ENCODE assay signal across 8 cellular contexts in the genomic region with DNA sequence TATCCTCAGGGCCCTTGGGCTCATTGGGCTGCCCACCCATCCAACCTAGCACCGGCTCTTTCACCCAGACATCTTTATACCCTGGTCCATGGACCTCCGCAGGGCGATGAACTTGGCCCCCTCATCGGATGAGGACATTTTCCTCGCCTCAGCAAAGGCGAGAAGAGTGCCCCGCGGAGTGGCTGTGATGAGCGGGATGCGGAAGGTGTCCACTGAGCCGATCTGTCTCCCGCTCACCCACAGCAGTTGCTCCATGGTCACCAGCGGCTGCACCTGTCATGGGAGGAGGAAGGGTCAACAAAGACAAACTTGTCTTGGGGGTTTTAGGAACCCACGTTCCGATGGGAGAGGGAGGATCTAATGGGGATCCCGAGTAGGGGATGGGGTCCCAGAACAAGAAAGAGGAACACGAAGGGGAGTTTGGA. TPM values are rescaled to one million over a fixed set of nuclear protein-coding genes. Genes with fewer than 3 reads are reported as not detected.
DNase-seq lines count a peak whose midpoint lies in the region; ATAC-seq and TF ChIP-seq lines count a peak whose summit lies in the region.

No MANE protein-coding gene starts in this region.

- H3K9me3 ChIP-seq in adrenal gland (replicated peaks in 1 of 3) (no peaks in the 10 kb centered on the region), left lung (no peaks in the 10 kb centered on the region), suprapubic skin (no peaks in the 10 kb centered on the region)

- no peaks in the 10 kb centered on the region for H3K27me3 Mint-ChIP-seq in T-helper 2 cell treated with Interferon-gamma antibody and Interleukin-4, amounts not matched to agents 5 μg/mL and 100 μg/mL, for 36 hours (ENCODE audit: low read depth)

- H3K4me1 ChIP-seq in adrenal gland (replicated peaks in 1 of 2) (peaks cover 3 to 21% of the 10 kb centered on the region in 2 donors), left lung (peaks cover 11 to 29% of the 10 kb centered on the region in 2 donors), suprapubic skin (peaks cover 27% of the 10 kb centered on the region)

- no peaks in the 10 kb centered on the region for H3K9me3 Mint-ChIP-seq in T-helper 2 cell treated with Interferon-gamma antibody and Interleukin-4, amounts not matched to agents 5 μg/mL and 100 μg/mL, for 36 hours

- peak overlapping the region; percentile 99 for H3K4me3 Mint-ChIP-seq in T-helper 2 cell treated with Interferon-gamma antibody and Interleukin-4, amounts not matched to agents 5 μg/mL and 100 μg/mL, for 36 hours

- TF ChIP-seq CTCF in adrenal gland (IDR thresholded peaks at IDR 0.05) = no peak
- no peak for TF ChIP-seq CTCF in left lung (IDR thresholded peaks at IDR 0.05)
- no peak for TF ChIP-seq CTCF in suprapubic skin (IDR thresholded peaks at IDR 0.05)
- TF ChIP-seq CTCF in GM13976 (IDR thresholded peaks at IDR 0.05; ENCODE audit: borderline replicate concordance, control extremely low read depth, extremely low read depth, insufficient read depth, missing control alignments) = no peak

- intact Hi-C loops in adrenal gland (cut with DNase I) (no loop called here), left lung (cut with DNase I) (loop anchor here in 1 of 2 donors (10.0 kb wide), 1 partner anchor 187 kb away; no protein-coding TSS in a partner anchor)

- TF ChIP-seq POLR2A in adrenal gland (IDR thresholded peaks at IDR 0.05) (no peak), suprapubic skin (IDR thresholded peaks at IDR 0.05) (no peak)

- H3K27ac Mint-ChIP-seq in T-helper 2 cell treated with Interferon-gamma antibody and Interleukin-4, amounts not matched to agents 5 μg/mL and 100 μg/mL, for 36 hours = peak overlapping the region; percentile 91

- no peak for DNase-seq in T-helper 2 cell treated with Interferon-gamma antibody and Interleukin-4, amounts not matched to agents 5 μg/mL and 100 μg/mL, for 36 hours (ENCODE audit: low spot score)
- no peak for DNase-seq in T-helper 2 cell
- no peak for DNase-seq in adrenal gland
- no peak for DNase-seq in left lung
- no peak for DNase-seq in suprapubic skin (ENCODE audit: low spot score in 2 of 2)
- no peak for DNase-seq in NCI-H69 (lab: John Stamatoyannopoulos, UW)
- DNase-seq in GM13976 (ENCODE audit: low spot score) = no peak

- H3K36me3 Mint-ChIP-seq in T-helper 2 cell treated with Interferon-gamma antibody and Interleukin-4, amounts not matched to agents 5 μg/mL and 100 μg/mL, for 36 hours (ENCODE audit: low read depth) = peaks cover 7% of the 10 kb centered on the region

- H3K36me3 ChIP-seq in adrenal gland (replicated peaks in 1 of 2) (peaks cover 0 to 39% of the 10 kb centered on the region in 2 donors), left lung (peaks cover 0 to 41% of the 10 kb centered on the region in 2 donors), suprapubic skin (peaks cover 32% of the 10 kb centered on the region)

- H3K27ac ChIP-seq in adrenal gland = peak overlapping the region in 2 of 5 donors; percentile 71 to 96
- H3K27ac ChIP-seq in left lung = peak overlapping the region in 1 of 2 donors; percentile 80
- no peak overlapping the region for H3K27ac ChIP-seq in suprapubic skin

- TF ChIP-seq EP300 in suprapubic skin (IDR thresholded peaks at IDR 0.05) = no peak

- in situ Hi-C loops in GM13976 (cut with MboI; ENCODE audit: low sequenced_read_pairs, unreplicated experiment) = no loop called here

- ATAC-seq in left lung (no peak), HG02642 (IDR thresholded peaks at IDR 0.05; ENCODE audit: poor library complexity, unreplicated experiment) (no peak)

- H3K4me1 Mint-ChIP-seq in T-helper 2 cell treated with Interferon-gamma antibody and Interleukin-4, amounts not matched to agents 5 μg/mL and 100 μg/mL, for 36 hours (ENCODE audit: low read depth) = peaks cover 19% of the 10 kb centered on the region

- WGBS in adrenal gland, 4 donors = 41 to 49% (median 46%) methylated on average over 16 to 17 of the region's 17 CpGs
- 39% methylated on average over 17 of the region's 17 CpGs for WGBS in suprapubic skin

- H3K27me3 ChIP-seq in adrenal gland (no peaks in the 10 kb centered on the region), left lung (no peaks in the 10 kb centered on the region), suprapubic skin (no peaks in the 10 kb centered on the region)

- H3K4me3 ChIP-seq in adrenal gland (peak overlapping the region; percentile 64 to 81 (median 74)), left lung (peak overlapping the region; percentile 84), suprapubic skin (peak overlapping the region; percentile 86)

RNA-seq across cellular contexts. Expression of gene NEU1, which starts 0.7 kb away (rescaled TPM):
- total RNA-seq in adrenal gland = 100 to 1,000 TPM; 101 to 178 (median 118) TPM
- 10 to 100 TPM; 57.8 to 94.7 (median 85.9) TPM for polyA plus RNA-seq in adrenal gland
- 100 to 1,000 TPM in 1 of 2 donors, 10 to 100 TPM in 1; 90.4 to 106 TPM for total RNA-seq in left lung
- 10 to 100 TPM; 22.2 to 42.7 (median 39.8) TPM for total RNA-seq in suprapubic skin

RNA-seq across cellular contexts. Expression of gene SLC44A4, which starts 16.9 kb away (rescaled TPM):
- total RNA-seq in adrenal gland (10 to 100 TPM in 7 of 8 donors, 1 to 10 TPM in 1; 9.1 to 30.1 (median 16.6) TPM), left lung (10 to 100 TPM; 37.5 to 78.8 TPM), suprapubic skin (1 to 10 TPM; 1.4 to 7.4 (median 4.1) TPM)
- polyA plus RNA-seq in adrenal gland = 1 to 10 TPM; 4.7 to 7.7 (median 5.1) TPM

RNA-seq across cellular contexts. Expression of gene HSPA1B, which starts 34.4 kb away (rescaled TPM):
- total RNA-seq in adrenal gland = 100 to 1,000 TPM; 156 to 424 (median 244) TPM
- polyA plus RNA-seq in adrenal gland = 100 to 1,000 TPM in 1 of 3 donors, 10 to 100 TPM in 2; 29.0 to 102 (median 38.6) TPM
- total RNA-seq in left lung = 100 to 1,000 TPM; 104 to 180 TPM
- 100 to 1,000 TPM; 243 to 686 (median 558) TPM for total RNA-seq in suprapubic skin

RNA-seq across cellular contexts. Expression of gene EHMT2, which starts 35.6 kb away (rescaled TPM):
- total RNA-seq in adrenal gland (10 to 100 TPM; 25.1 to 67.6 (median 49.9) TPM), left lung (10 to 100 TPM; 41.0 to 42.3 TPM), suprapubic skin (10 to 100 TPM; 38.7 to 48.9 (median 42.9) TPM)
- polyA plus RNA-seq in adrenal gland = 100 to 1,000 TPM in 1 of 3 donors, 10 to 100 TPM in 2; 16.8 to 107 (median 59.4) TPM

RNA-seq across cellular contexts. Expression of gene ZBTB12, which starts 40.0 kb away (rescaled TPM):
- total RNA-seq in adrenal gland (10 to 100 TPM in 1 of 8 donors, 1 to 10 TPM in 5, under 1 TPM in 2; 0.69 to 14.5 (median 2.5) TPM), left lung (1 to 10 TPM; 4.8 to 6.5 TPM), suprapubic skin (1 to 10 TPM in 3 of 4 donors, under 1 TPM in 1; 0.49 to 2.6 (median 1.5) TPM)
- polyA plus RNA-seq in adrenal gland = 1 to 10 TPM; 1.7 to 4.8 (median 2.6) TPM
